11 cellular contexts compared by ENCODE assay signal in the genomic region with DNA sequence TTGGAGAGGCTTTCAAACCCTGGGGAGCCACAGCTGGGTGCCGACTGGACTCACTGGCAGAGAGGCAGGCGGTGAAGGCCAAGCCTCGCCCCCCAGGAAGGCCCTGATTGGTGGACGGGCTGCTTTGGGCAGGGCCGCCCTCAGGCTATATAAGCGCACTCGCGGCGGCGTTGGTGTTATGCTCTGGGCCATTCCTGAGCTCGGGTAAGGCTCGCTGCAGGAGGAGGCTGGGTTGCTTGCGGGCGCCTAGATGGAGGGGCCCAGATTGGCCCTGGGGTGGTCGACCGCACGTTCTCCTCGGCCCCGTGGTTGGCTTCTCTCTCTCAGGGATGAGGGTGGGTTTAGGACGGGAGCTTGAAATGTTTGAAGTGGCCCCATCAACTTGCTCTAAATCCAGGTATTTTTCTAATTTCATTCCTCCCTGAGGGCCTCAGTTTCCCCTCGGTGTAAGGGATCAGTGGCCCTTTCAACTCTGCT. TPM values are rescaled to one million over a fixed set of nuclear protein-coding genes. Genes with fewer than 3 reads are reported as not detected.
DNase-seq lines count a peak whose midpoint lies in the region; ATAC-seq and TF ChIP-seq lines count a peak whose summit lies in the region.
"Had no signal": no experiment of that assay in that cellular context is flagged by ENCODE, and none has a peak within 500 bp of the region (broad histone marks: within the 10 kb centered on the region; RNA-seq: fewer than 3 reads in every experiment).

Gene SPDYC (plus strand): TSS at position 176 of the 477 bp plus-strand sequence. CDS start 1,125 bp downstream, outside the sequence.

- H3K36me3 Mint-ChIP-seq in activated naive CD4-positive, alpha-beta T cell treated with anti-CD3 and anti-CD28 coated beads for 36 hours (ENCODE audit: low read depth), result no peaks in the 10 kb centered on the region
- H3K36me3 Mint-ChIP-seq in glutamatergic neuron (ENCODE audit: unreplicated experiment), result no peaks in the 10 kb centered on the region

- intact Hi-C loops in activated naive CD4-positive, alpha-beta T cell treated with anti-CD3 and anti-CD28 coated beads for 36 hours (cut with micrococcal nuclease), result no loop called here
- intact Hi-C loops in testis (cut with DNase I; ENCODE audit: low total_unique reads), result no loop called here

- H3K4me3 ChIP-seq in testis, result peak within 1 kb of the TSS in 1 of 2 donors; percentile 32
- H3K4me3 ChIP-seq: uterus had no signal

- H3K4me3 Mint-ChIP-seq in activated naive CD4-positive, alpha-beta T cell treated with anti-CD3 and anti-CD28 coated beads for 36 hours, result no peak within 1 kb of the TSS
- no peak within 1 kb of the TSS for H3K4me3 Mint-ChIP-seq in glutamatergic neuron (ENCODE audit: unreplicated experiment)

- H3K4me1 Mint-ChIP-seq in activated naive CD4-positive, alpha-beta T cell treated with anti-CD3 and anti-CD28 coated beads for 36 hours (ENCODE audit: low read depth), result peaks cover 2% of the 10 kb centered on the region
- H3K4me1 Mint-ChIP-seq in glutamatergic neuron (ENCODE audit: low read depth, unreplicated experiment), result peaks cover 10% of the 10 kb centered on the region

- DNase-seq in activated naive CD4-positive, alpha-beta T cell treated with anti-CD3 and anti-CD28 coated beads for 36 hours, result no peak
- no peak for DNase-seq in activated naive CD4-positive, alpha-beta T cell treated with Interleukin-2 at 50 U/mL for 16 hours
- DNase-seq in SK-N-DZ (ENCODE audit: low spot score) (peak; percentile 86), glutamatergic neuron (no peak), testis (peak; percentile 72), CD1c-positive myeloid dendritic cell (ENCODE audit: extremely low spot score) (no peak)
- DNase-seq: effector CD4-positive, alpha-beta T cell; uterus had no signal

- no peak within 1 kb of the TSS for H3K27ac ChIP-seq in testis
- H3K27ac ChIP-seq: uterus had no signal

- TF ChIP-seq CTCF in glutamatergic neuron (IDR thresholded peaks at IDR 0.05; ENCODE audit: partially characterized antibody, unreplicated experiment) (no peak), testis (IDR thresholded peaks at IDR 0.05) (no peak)

- peak within 1 kb of the TSS; percentile 57 for H3K27ac Mint-ChIP-seq in activated naive CD4-positive, alpha-beta T cell treated with anti-CD3 and anti-CD28 coated beads for 36 hours
- H3K27ac Mint-ChIP-seq in glutamatergic neuron (ENCODE audit: unreplicated experiment), result peak within 1 kb of the TSS; percentile 49

- H3K4me1 ChIP-seq in testis, result no peaks in the 10 kb centered on the region
- H3K4me1 ChIP-seq: uterus had no signal

- no peaks in the 10 kb centered on the region for H3K27me3 ChIP-seq in testis
- H3K27me3 ChIP-seq: uterus had no signal

- H3K9me3 ChIP-seq in testis, result no peaks in the 10 kb centered on the region
- H3K9me3 ChIP-seq: uterus had no signal

- no peak for TF ChIP-seq POLR2A in testis (IDR thresholded peaks at IDR 0.05)

- H3K27me3 Mint-ChIP-seq in activated naive CD4-positive, alpha-beta T cell treated with anti-CD3 and anti-CD28 coated beads for 36 hours (ENCODE audit: low read depth), result no peaks in the 10 kb centered on the region
- H3K27me3 Mint-ChIP-seq in glutamatergic neuron (ENCODE audit: unreplicated experiment), result peaks cover 7% of the 10 kb centered on the region

- WGBS in testis, 2 donors, result 43 to 83% methylated on average over 4 to 21 of the region's 21 CpGs

- H3K9me3 Mint-ChIP-seq in activated naive CD4-positive, alpha-beta T cell treated with anti-CD3 and anti-CD28 coated beads for 36 hours, result no peaks in the 10 kb centered on the region
- peaks cover 5% of the 10 kb centered on the region for H3K9me3 Mint-ChIP-seq in glutamatergic neuron (ENCODE audit: unreplicated experiment)

- CTCF ChIA-PET in activated naive CD4-positive, alpha-beta T cell treated with anti-CD3 and anti-CD28 coated beads for 36 hours (lab: Charles Lee), result interaction anchor here (1.1 kb wide), 1 partner anchor 10 kb away, joined by 4 read pairs; no protein-coding TSS in a partner anchor

- H3K36me3 ChIP-seq in testis (ENCODE audit: low read depth, missing control alignments), result no peaks in the 10 kb centered on the region
- H3K36me3 ChIP-seq: uterus had no signal

- no peak for ATAC-seq in activated CD4-positive, CD25-positive, alpha-beta regulatory T cell treated with anti-CD3 and anti-CD28 coated beads, Interleukin-2, amount 50 U/mL, for 24 hours
- no peak for ATAC-seq in HG03175 (IDR thresholded peaks at IDR 0.05; ENCODE audit: unreplicated experiment)

RNA-seq across cellular contexts. Expression of gene SPDYC, which starts in this region (rescaled TPM):
- not detected for total RNA-seq in activated naive CD4-positive, alpha-beta T cell treated with anti-CD3 and anti-CD28 coated beads for 36 hours
- 0.15 and 0.37 TPM in 2 replicates for polyA plus RNA-seq in SK-N-DZ (2014; cell fraction: cytosol; rRNA removed)
- not detected in 2 replicates for polyA plus RNA-seq in SK-N-DZ (2014; cell fraction: nucleus; rRNA removed)
- not detected for total RNA-seq in glutamatergic neuron (ENCODE audit: unreplicated experiment)
- 1 to 10 TPM; 1.2 TPM for total RNA-seq in testis
- 0.80 TPM for polyA plus RNA-seq in testis (ENCODE audit: insufficient read depth, low read depth, low replicate concordance)
- total RNA-seq: omental fat pad, uterus had no signal

Comparison
In these comparisons a context has a peak if more than half of its experiments do, and no peak if none do; other contexts are left out.
1. DNase-seq: peak in SK-N-DZ (single experiment) and testis (single experiment); none in activated naive CD4-positive, alpha-beta T cell treated with anti-CD3 and anti-CD28 coated beads for 36 hours (single experiment), activated naive CD4-positive, alpha-beta T cell treated with Interleukin-2 at 50 U/mL for 16 hours (single experiment), glutamatergic neuron (single experiment) and CD1c-positive myeloid dendritic cell (single experiment).